ENCODE assay signal across 8 cellular contexts in genomic region chr10:79066460-79067240, GRCh38. TPM values are rescaled to one million over a fixed set of nuclear protein-coding genes. Genes with fewer than 3 reads are reported as not detected.
DNase-seq lines count a peak whose midpoint lies in the region; ATAC-seq and TF ChIP-seq lines count a peak whose summit lies in the region.

No MANE protein-coding gene starts in this region.

- H3K36me3 ChIP-seq in trophoblast cell (ENCODE audit: control insufficient read depth in 1 of 2, insufficient read depth in 2 of 2, low read length in 2 of 2): no peaks in the 10 kb centered on the region

- intact Hi-C loops in activated B cell treated with CpG ODN at 0.5 μM for 24 hours (cut with micrococcal nuclease): loop anchor here (1.0 to 5.0 kb wide), 8 partner anchors 7 to 1019 kb away; partner anchors contain the start of gene PPIF

- POLR2A ChIA-PET in activated B cell treated with CpG ODN at 0.5 μM for 24 hours (lab: Charles Lee): interaction anchor here (1.0 to 1.8 kb wide), 3 partner anchors 32 to 182 kb away, joined by 3 to 6 read pairs (median 6); no protein-coding TSS in a partner anchor

- H3K23ac ChIP-seq in trophoblast cell (ENCODE audit: low read length): no peak overlapping the region

- H2AK5ac ChIP-seq in trophoblast cell (ENCODE audit: low read length): peak overlapping the region; percentile 12

- no peak overlapping the region for H3K4me3 ChIP-seq in trophoblast cell (ENCODE audit: low read depth, low read length)

- H3K14ac ChIP-seq in trophoblast cell (ENCODE audit: low read length): peak overlapping the region; percentile 80

- H2BK12ac ChIP-seq in trophoblast cell (ENCODE audit: low read length): peak overlapping the region; percentile 71

- no peaks in the 10 kb centered on the region for H3K9me3 ChIP-seq in trophoblast cell (ENCODE audit: insufficient read depth, low read depth, low read length)

- H4K91ac ChIP-seq in trophoblast cell (ENCODE audit: low read depth, low read length): peak overlapping the region; percentile 84

- H3K4me3 Mint-ChIP-seq in activated B cell treated with CpG ODN at 0.5 μM for 24 hours: peak overlapping the region; percentile 57

- CTCF ChIA-PET in activated B cell treated with CpG ODN at 0.5 μM for 24 hours (lab: Charles Lee): interaction anchor here (1.8 kb wide), 1 partner anchor 129 kb away, joined by 10 read pairs; no protein-coding TSS in a partner anchor

- peak overlapping the region; percentile 64 for H3K4me2 ChIP-seq in trophoblast cell (ENCODE audit: low read length)

- H3K27ac ChIP-seq in trophoblast cell (ENCODE audit: low read depth, low read length): no peak overlapping the region

- no peak for ATAC-seq in activated B cell treated with CpG ODN at 0.5 μM for 24 hours (ENCODE audit: low read depth)
- ATAC-seq in GM19324 (IDR thresholded peaks at IDR 0.05; ENCODE audit: low FRiP score, unreplicated experiment): no peak

- WGBS in trophoblast cell (ENCODE audit: extremely low coverage, insufficient coverage, insufficient read length): no CpG with 5 or more reads among the region's 36 CpGs

- peaks cover 5% of the 10 kb centered on the region for H3K36me3 Mint-ChIP-seq in activated B cell treated with CpG ODN at 0.5 μM for 24 hours (ENCODE audit: low read depth)

- peaks cover 32% of the 10 kb centered on the region for H3K4me1 Mint-ChIP-seq in activated B cell treated with CpG ODN at 0.5 μM for 24 hours

- peak overlapping the region; percentile 52 for H4K8ac ChIP-seq in trophoblast cell (ENCODE audit: low read depth, low read length)

- no peak overlapping the region for H3K9ac ChIP-seq in trophoblast cell (ENCODE audit: low read length)

- no peak overlapping the region for H3K27ac Mint-ChIP-seq in activated B cell treated with CpG ODN at 0.5 μM for 24 hours

- peak overlapping the region; percentile 45 for H2BK5ac ChIP-seq in trophoblast cell (ENCODE audit: low read depth, low read length, poor library complexity)

- H3K4me1 ChIP-seq in trophoblast cell (ENCODE audit: control insufficient read depth in 1 of 2, insufficient read depth in 2 of 2, low read length in 2 of 2): peaks cover 13 to 18% of the 10 kb centered on the region in 2 experiments

- H2AFZ ChIP-seq in trophoblast cell (ENCODE audit: insufficient read depth, low read length, poor library complexity): peak overlapping the region; percentile 53

- peak overlapping the region; percentile 16 for H4K12ac ChIP-seq in trophoblast cell (ENCODE audit: low read depth, low read length)

- peaks cover 7% of the 10 kb centered on the region for H3K27me3 Mint-ChIP-seq in activated B cell treated with CpG ODN at 0.5 μM for 24 hours

- H3K18ac ChIP-seq in trophoblast cell (ENCODE audit: low read length): peak overlapping the region; percentile 84

- peaks cover 37% of the 10 kb centered on the region for H3K79me1 ChIP-seq in trophoblast cell (ENCODE audit: low read length)

- H3K27me3 ChIP-seq in trophoblast cell (ENCODE audit: insufficient read depth, low read length): no peaks in the 10 kb centered on the region

- TF ChIP-seq CTCF in activated B cell treated with CpG ODN at 0.5 μM for 24 hours (IDR thresholded peaks at IDR 0.05): no peak

- DNase-seq in NCI-H1105 treated with DMSO at 0.1 percent for 48 hours (lab: John Stamatoyannopoulos, UW) (peak; percentile 5), NCI-H1105 (lab: John Stamatoyannopoulos, UW) (no peak), HuH-7.5 (ENCODE audit: low spot score) (peak; percentile 91), activated B cell treated with CpG ODN at 0.5 μM for 24 hours (no peak), globus pallidus (ENCODE audit: low spot score) (peak; percentile 40), trophoblast cell (peak; percentile 22 to 36)
- DNase-seq in stimulated activated naive CD4-positive, alpha-beta T cell treated with Interleukin-2 at 50 U/mL for 16 hours (lab: John Stamatoyannopoulos, UW): no peak

- H3K79me2 ChIP-seq in trophoblast cell (ENCODE audit: control insufficient read depth, insufficient read depth, low read length, poor library complexity): peaks cover 33% of the 10 kb centered on the region

- peak overlapping the region; percentile 80 for H2BK120ac ChIP-seq in trophoblast cell (ENCODE audit: insufficient read depth, low read length, poor library complexity)

- H3K9me3 Mint-ChIP-seq in activated B cell treated with CpG ODN at 0.5 μM for 24 hours: no peaks in the 10 kb centered on the region

- H3K4ac ChIP-seq in trophoblast cell (ENCODE audit: low read depth, low read length): peak overlapping the region; percentile 24

RNA-seq across cellular contexts. Expression of gene ZMIZ1, which starts 2.1 kb away (rescaled TPM):
- total RNA-seq in activated B cell treated with CpG ODN at 0.5 μM for 24 hours: 88.2 and 93.9 TPM in 2 replicates
- polyA plus RNA-seq in trophoblast cell (2013): 52.4 and 54.3 TPM in 2 replicates

Comparison
In these comparisons a context has a peak if more than half of its experiments do, and no peak if none do; other contexts are left out.
1. DNase-seq: peak in NCI-H1105 treated with DMSO at 0.1 percent for 48 hours (single experiment), HuH-7.5 (single experiment), globus pallidus (single experiment) and trophoblast cell (2 of 2); none in NCI-H1105 (single experiment), activated B cell treated with CpG ODN at 0.5 μM for 24 hours (single experiment) and stimulated activated naive CD4-positive, alpha-beta T cell treated with Interleukin-2 at 50 U/mL for 16 hours (single experiment).